In the genomic region with DNA sequence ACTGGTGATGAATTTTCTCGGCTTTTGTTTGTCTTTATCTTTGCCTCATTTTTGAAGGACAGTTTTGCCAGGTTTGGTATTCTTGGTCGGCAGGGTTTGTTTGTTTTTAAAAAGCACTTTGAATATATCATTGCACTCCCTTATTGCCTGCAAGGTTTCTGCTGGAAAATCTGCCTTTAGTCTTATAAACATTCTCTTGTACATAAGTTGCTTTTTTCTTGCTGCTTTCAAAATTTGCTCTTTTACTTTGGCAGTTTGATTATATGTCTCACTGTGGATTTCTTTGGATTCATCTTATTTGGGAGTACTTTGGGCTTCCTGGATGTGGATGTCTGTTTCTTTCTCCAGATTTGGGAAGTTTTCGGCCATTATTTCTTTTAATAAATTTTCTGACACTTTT, we compare ENCODE assay signal across 35 cellular contexts.
"Had no signal": no experiment of that assay in that cellular context is flagged by ENCODE, and none has a peak within 500 bp of the region (broad histone marks: within the 10 kb centered on the region; RNA-seq: fewer than 3 reads in every experiment).

No MANE protein-coding gene starts in this region.

- H3K9me3 ChIP-seq: MG63 had no signal

- DNase-seq: Karpas-422, Kasumi-1, MG63, MM.1S, MV-4-11, NCI-H1048, NCI-H1092, NCI-H1092 treated with DMSO at 0.1 percent for 48 hours, NCI-H1105, NCI-H1105 treated with DMSO at 0.1 percent for 48 hours, NCI-H1417, NCI-H1417 treated with DMSO at 0.1 percent for 48 hours, NCI-H1436, NCI-H1436 treated with DMSO at 0.1 percent for 48 hours, NCI-H146, NCI-H1694, NCI-H1694 treated with DMSO at 0.1 percent for 48 hours, NCI-H187, NCI-H187 treated with DMSO at 0.1 percent for 48 hours, NCI-H1930, NCI-H2029, NCI-H2029 treated with DMSO at 0.1 percent for 48 hours, NCI-H2081, NCI-H2081 treated with DMSO at 0.1 percent for 48 hours, NCI-H2107, NCI-H2171, NCI-H2171 treated with DMSO at 0.1 percent for 48 hours, NCI-H2227 treated with DMSO at 0.1 percent for 48 hours, NCI-H226, NCI-H345, NCI-H446, NCI-H446 treated with DMSO at 0.1 percent for 48 hours, NCI-H510A, NCI-H510A treated with DMSO at 0.1 percent for 48 hours, NCI-H524 had no signal

- H3K36me3 ChIP-seq: MG63 had no signal

- H3K4me3 ChIP-seq: MG63 had no signal
